ENCODE assay signal across 8 cellular contexts in the genomic region with DNA sequence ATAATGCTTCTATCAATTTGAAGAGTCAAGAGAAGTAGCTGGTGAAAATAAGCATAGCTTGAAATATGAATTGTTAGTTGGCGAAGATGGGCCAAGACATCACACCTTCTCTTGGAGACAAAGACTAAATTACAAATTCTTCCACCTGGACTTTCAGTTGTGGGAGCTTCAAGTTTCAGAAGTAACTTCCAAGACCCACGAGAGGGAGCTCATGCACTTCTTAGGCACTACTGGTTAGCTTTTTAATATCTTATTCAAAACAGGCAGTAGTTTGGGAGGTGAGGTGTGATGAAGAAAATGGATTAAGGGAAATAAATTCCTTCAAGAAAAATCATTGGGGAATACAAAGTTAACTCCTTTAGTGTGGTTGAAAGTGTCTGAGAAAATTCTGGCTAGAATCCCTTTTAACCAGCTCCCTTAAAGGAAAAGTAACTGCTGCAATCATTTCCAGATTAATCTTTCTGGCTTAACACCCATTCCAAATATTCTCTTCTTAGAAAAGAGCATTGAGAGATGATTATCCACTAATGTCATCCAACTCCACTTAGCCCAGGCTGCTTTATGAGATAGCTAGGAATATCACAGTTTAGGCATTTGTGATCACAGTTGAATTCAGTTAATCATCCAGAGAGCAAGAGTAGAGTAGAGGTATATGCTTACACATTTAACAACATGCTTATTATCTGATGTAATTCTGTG.
DNase-seq lines count a peak whose midpoint lies in the region; ATAC-seq, FAIRE-seq and TF ChIP-seq lines count a peak whose summit lies in the region.

No MANE protein-coding gene starts in this region.

- intact Hi-C loops in endothelial cell of umbilical vein (cut with micrococcal nuclease) = loop anchor here (1.0 kb wide), 2 partner anchors 145 to 494 kb away; no protein-coding TSS in a partner anchor

- H3K27ac ChIP-seq in endothelial cell of umbilical vein (ENCODE audit: insufficient read depth, low read depth, low read length) = no peak overlapping the region
- H3K27ac ChIP-seq in neural cell (ENCODE audit: low read length) = no peak overlapping the region

- ATAC-seq in esophagus mucosa = no peak

- H2AFZ ChIP-seq in endothelial cell of umbilical vein (ENCODE audit: low read depth, low read length) (no peak overlapping the region), neural cell (ENCODE audit: low read depth, low read length) (no peak overlapping the region)

- no peaks in the 10 kb centered on the region for H3F3A ChIP-seq in neural cell (ENCODE audit: insufficient read depth, low read length, poor library complexity, severe bottlenecking)

- POLR2A ChIA-PET in endothelial cell of umbilical vein (lab: Charles Lee) = interaction anchor here (0.6 kb wide), 1 partner anchor 1605 kb away, joined by 3 read pairs; no protein-coding TSS in a partner anchor

- H3K4me3 ChIP-seq in AG10803 (ENCODE audit: low read length) (no peak overlapping the region), HAP-1 (no peak overlapping the region), NT2/D1 (ENCODE audit: insufficient read length, low read depth) (no peak overlapping the region), endothelial cell of umbilical vein (replicated peaks in 1 of 3; ENCODE audit: insufficient read depth in 1 of 3, low read depth in 1 of 3, low read length in 3 of 3) (no peak overlapping the region), neural cell (ENCODE audit: low read length) (no peak overlapping the region), MG63 (no peak overlapping the region)

- no peak overlapping the region for H3K4me2 ChIP-seq in endothelial cell of umbilical vein (ENCODE audit: insufficient read depth, low read length)
- no peak overlapping the region for H3K4me2 ChIP-seq in neural cell (ENCODE audit: low read length)

- CTCF ChIA-PET in endothelial cell of umbilical vein (lab: Charles Lee) = interaction anchor here (0.5 to 7.8 kb wide), 50 partner anchors 8 to 1016 kb away, joined by 3 to 617 read pairs (median 4); a partner anchor contains a TSS

- no peaks in the 10 kb centered on the region for H3K9me1 ChIP-seq in endothelial cell of umbilical vein (replicated peaks; ENCODE audit: control insufficient read depth, extremely low read depth, insufficient read depth, low read length)

- peak; percentile 72 for TF ChIP-seq CTCF in AG10803 (conservative IDR thresholded peaks at IDR 0.05; ENCODE audit: low read length)
- TF ChIP-seq CTCF in endothelial cell of umbilical vein (IDR thresholded peaks at IDR 0.05; ENCODE audit: extremely low read depth in 1 of 2, insufficient read depth in 1 of 2, low read depth in 1 of 2, low read length in 2 of 2) = peak; percentile 48 to 59
- TF ChIP-seq CTCF in neural cell (IDR thresholded peaks at IDR 0.05; ENCODE audit: poor library complexity, severe bottlenecking) = peak; percentile 77

- DNase-seq in AG10803 (ENCODE audit: low read depth) (peak; percentile 64), HAP-1 (ENCODE audit: low spot score in 2 of 2) (peak; percentile 46 to 59), NT2/D1 (ENCODE audit: low read depth, low spot score) (peak; percentile 61), endothelial cell of umbilical vein (ENCODE audit: low read depth, low spot score) (peak; percentile 54), activated gamma-delta T cell (lab: John Stamatoyannopoulos, UW) (no peak), MG63 (no peak)

- H3K79me2 ChIP-seq in endothelial cell of umbilical vein (ENCODE audit: control insufficient read depth, insufficient read depth, low read length) (no peaks in the 10 kb centered on the region), neural cell (replicated peaks; ENCODE audit: insufficient read depth, low read length) (no peaks in the 10 kb centered on the region)

- H3K36me3 ChIP-seq in HAP-1 (replicated peaks) (no peaks in the 10 kb centered on the region), NT2/D1 (ENCODE audit: insufficient read depth, insufficient read length, low read length) (no peaks in the 10 kb centered on the region), endothelial cell of umbilical vein (ENCODE audit: control insufficient read depth in 2 of 2, extremely low read depth in 1 of 2, insufficient read depth in 2 of 2, low read length in 2 of 2) (no peaks in the 10 kb centered on the region), neural cell (ENCODE audit: insufficient read depth, low read length) (no peaks in the 10 kb centered on the region), MG63 (no peaks in the 10 kb centered on the region)

- H3K4me1 ChIP-seq in HAP-1 (no peaks in the 10 kb centered on the region), NT2/D1 (ENCODE audit: insufficient read depth, insufficient read length) (no peaks in the 10 kb centered on the region), endothelial cell of umbilical vein (ENCODE audit: control insufficient read depth, extremely low read depth, insufficient read depth, low read length) (no peaks in the 10 kb centered on the region)

- FAIRE-seq in endothelial cell of umbilical vein (lab: Jason Lieb, UNC) = peak; percentile 58

- H3K9ac ChIP-seq in NT2/D1 (ENCODE audit: insufficient read length, low read depth) (no peak overlapping the region), endothelial cell of umbilical vein (replicated peaks; ENCODE audit: extremely low read depth, insufficient read depth, low read length) (no peak overlapping the region), neural cell (ENCODE audit: low read length) (no peak overlapping the region)

- no peak for TF ChIP-seq EP300 in neural cell (conservative IDR thresholded peaks at IDR 0.05; ENCODE audit: poor library complexity, severe bottlenecking)

- in situ Hi-C loops in HAP-1 (cut with MboI; ENCODE audit: low sequenced_read_pairs) = loop anchor here (10.0 kb wide), 1 partner anchor 148 kb away; no protein-coding TSS in a partner anchor

- dilution Hi-C loops in endothelial cell of umbilical vein (cut with MboI; ENCODE audit: extremely low pct_ligation_motif_present, low sequenced_read_pairs) = no loop called here

- no peak for TF ChIP-seq POLR2A in endothelial cell of umbilical vein (IDR thresholded peaks at IDR 0.05; ENCODE audit: low read depth, low read length)

- H3K9me2 ChIP-seq in neural cell (ENCODE audit: insufficient read depth, low read length) = no peaks in the 10 kb centered on the region

- H4K20me1 ChIP-seq in endothelial cell of umbilical vein (replicated peaks; ENCODE audit: control insufficient read depth, extremely low read depth, insufficient read depth, low read length) = no peaks in the 10 kb centered on the region
- no peaks in the 10 kb centered on the region for H4K20me1 ChIP-seq in neural cell (ENCODE audit: insufficient read depth)

- BruUV-seq in endothelial cell of umbilical vein (replicated peaks; lab: Mats Ljungman, UMichigan) = no TSS peak

- H3K9me3 ChIP-seq in HAP-1 (no peaks in the 10 kb centered on the region), NT2/D1 (ENCODE audit: insufficient read depth, low read length) (no peaks in the 10 kb centered on the region), endothelial cell of umbilical vein (replicated peaks; ENCODE audit: control insufficient read depth, insufficient read depth, low read length) (no peaks in the 10 kb centered on the region), neural cell (ENCODE audit: low read length) (no peaks in the 10 kb centered on the region), MG63 (no peaks in the 10 kb centered on the region)

- H3K27me3 ChIP-seq in HAP-1 (ENCODE audit: low read depth) = no peaks in the 10 kb centered on the region; the same call in 1 of the 2 replicates
- no peaks in the 10 kb centered on the region for H3K27me3 ChIP-seq in NT2/D1 (ENCODE audit: insufficient read depth, insufficient read length)
- peaks cover 0 to 5% of the 10 kb centered on the region in 2 experiments for H3K27me3 ChIP-seq in endothelial cell of umbilical vein (ENCODE audit: control insufficient read depth in 2 of 2, insufficient read depth in 2 of 2, low read length in 2 of 2)
- H3K27me3 ChIP-seq in neural cell (ENCODE audit: insufficient read depth, low read depth, low read length) = no peaks in the 10 kb centered on the region
- no peaks in the 10 kb centered on the region for H3K27me3 ChIP-seq in MG63

- peak; percentile 86 for TF ChIP-seq RAD21 in neural cell (conservative IDR thresholded peaks at IDR 0.05)

TF ChIP-seq in endothelial cell of umbilical vein, 7 proteins besides CTCF, POLR2A, EP300 and RAD21:
- TF ChIP-seq GATA2 (IDR thresholded peaks at IDR 0.05; ENCODE audit: insufficient read depth, insufficient read length, low read depth, low read length) (no peak), POLR2AphosphoS5 (IDR thresholded peaks at IDR 0.05; ENCODE audit: insufficient read depth, low read depth, low read length) (no peak), EZH2 (IDR thresholded peaks at IDR 0.05; ENCODE audit: borderline replicate concordance, low read depth, low read length, severe bottlenecking) (no peak), JUN (IDR thresholded peaks at IDR 0.05; ENCODE audit: borderline replicate concordance, insufficient read depth, insufficient read length, low read depth) (no peak)
- TF ChIP-seq, protein P1, sequence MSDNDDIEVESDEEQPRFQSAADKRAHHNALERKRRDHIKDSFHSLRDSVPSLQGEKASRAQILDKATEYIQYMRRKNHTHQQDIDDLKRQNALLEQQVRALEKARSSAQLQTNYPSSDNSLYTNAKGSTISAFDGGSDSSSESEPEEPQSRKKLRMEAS (IDR thresholded peaks at IDR 0.05; ENCODE audit: insufficient read depth, insufficient read length) = no peak
TF ChIP-seq in endothelial cell of umbilical vein: peak in this region for 0.

TF ChIP-seq in neural cell, 6 proteins besides CTCF, POLR2A, EP300 and RAD21:
- TF ChIP-seq MXI1 (conservative IDR thresholded peaks at IDR 0.05; ENCODE audit: poor library complexity, severe bottlenecking) (no peak), POLR2AphosphoS5 (IDR thresholded peaks at IDR 0.05) (no peak), SMC3 (conservative IDR thresholded peaks at IDR 0.05; ENCODE audit: poor library complexity) (peak; percentile 76)
TF ChIP-seq in neural cell: peak in this region for 1.

Comparison
In these comparisons a context has a peak if more than half of its experiments do, and no peak if none do; other contexts are left out.
1. DNase-seq: peak in AG10803 (single experiment), HAP-1 (2 of 2), NT2/D1 (single experiment) and endothelial cell of umbilical vein (single experiment); none in activated gamma-delta T cell (single experiment) and MG63 (single experiment).
2. Peak in every context shown above with its lines, with median percentiles within 50 percentile points of each other: CTCF ChIP-seq.